In the genomic region with DNA sequence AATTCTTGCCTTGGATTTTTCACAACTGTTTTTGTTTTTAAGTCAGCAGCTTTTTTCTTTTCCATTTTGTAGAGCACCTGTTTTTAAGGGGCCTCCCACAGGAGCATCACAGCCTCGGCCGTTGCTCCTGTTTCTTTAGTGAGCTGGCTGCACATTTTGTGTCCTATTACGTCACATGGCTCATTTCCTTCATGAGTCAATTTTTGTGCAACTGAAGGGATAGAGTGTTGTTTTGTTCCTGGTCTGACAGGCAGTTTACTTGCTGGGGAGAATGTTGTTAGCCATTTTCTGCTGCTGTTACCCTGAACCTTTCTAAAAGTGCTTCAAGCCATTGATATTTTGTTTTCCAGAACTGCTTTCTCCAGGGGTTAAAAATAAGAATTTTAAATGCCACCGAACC, we compare ENCODE assay signal across 10 cellular contexts. TPM values are rescaled to one million over a fixed set of nuclear protein-coding genes. Genes with fewer than 3 reads are reported as not detected.
A peak's percentile ranks its signal among the peaks of the same experiment; 100 is the strongest.
DNase-seq lines count a peak whose midpoint lies in the region; ATAC-seq and TF ChIP-seq lines count a peak whose summit lies in the region.
"Had no signal": no experiment of that assay in that cellular context is flagged by ENCODE, and none has a peak within 500 bp of the region (broad histone marks: within the 10 kb centered on the region; RNA-seq: fewer than 3 reads in every experiment).

No MANE protein-coding gene starts in this region.

- H3K36me3 ChIP-seq in Panc1 (ENCODE audit: control insufficient read depth, insufficient read depth, low read length): peaks cover 4% of the 10 kb centered on the region; the same call in 1 of the 2 replicates
- peaks cover 0 to 81% of the 10 kb centered on the region in 2 donors for H3K36me3 ChIP-seq in psoas muscle (ENCODE audit: insufficient read depth in 1 of 2, low read depth in 1 of 2)
- peaks cover 34 to 46% of the 10 kb centered on the region in 2 donors for H3K36me3 ChIP-seq in thyroid gland

- intact Hi-C loops in Panc1 (cut with micrococcal nuclease; ENCODE audit: unreplicated experiment) (no loop called here), psoas muscle (cut with DNase I) (no loop called here), thyroid gland (cut with DNase I) (no loop called here)

- ATAC-seq in Panc1: no peak
- peak; percentile 80 to 90 (median 86) for ATAC-seq in psoas muscle
- ATAC-seq in GM21367 (IDR thresholded peaks at IDR 0.05; ENCODE audit: unreplicated experiment): no peak

- no peak for TF ChIP-seq POLR2A in thyroid gland (IDR thresholded peaks at IDR 0.05)

- H3K9me3 ChIP-seq in Panc1 (ENCODE audit: control insufficient read depth, insufficient read depth, low read depth, low read length): no peaks in the 10 kb centered on the region
- H3K9me3 ChIP-seq in psoas muscle: no peaks in the 10 kb centered on the region
- H3K9me3 ChIP-seq in thyroid gland: no peaks in the 10 kb centered on the region

- H3K4me3 ChIP-seq in Panc1 (ENCODE audit: low read depth in 2 of 2, low read length in 2 of 2): no peak overlapping the region
- peak overlapping the region; percentile 37 for H3K4me3 ChIP-seq in psoas muscle
- no peak overlapping the region for H3K4me3 ChIP-seq in thyroid gland (replicated peaks in 1 of 3)

- no TSS peak for BruUV-seq in Panc1 (replicated peaks; lab: Mats Ljungman, UMichigan)

- in situ Hi-C loops in Panc1 (cut with HindIII; ENCODE audit: low pct_unique_long_range_greater_than_20kb, low sequenced_read_pairs): no loop called here

- POLR2A ChIA-PET in Panc1 (lab: Charles Lee): no interaction called here

- DNase-seq in EL: peak; percentile 75
- peak; percentile 48 for DNase-seq in Panc1 (ENCODE audit: low read depth, low spot score)
- DNase-seq in fibroblast of gingiva (ENCODE audit: low read depth): peak; percentile 83
- DNase-seq in psoas muscle: peak; percentile 46 to 71
- no peak for DNase-seq in epidermal melanocyte (ENCODE audit: insufficient read length, low spot score)
- DNase-seq in thyroid gland: no peak
- DNase-seq in RPMI8226: no peak
- DNase-seq: activated CD4-positive, alpha-beta T cell treated with anti-CD3 and anti-CD28 coated beads for 1 hour; NCI-H446 treated with DMSO at 0.1 percent for 48 hours had no signal

- H3K4me1 ChIP-seq in Panc1 (ENCODE audit: control insufficient read depth, insufficient read depth, low read length): no peaks in the 10 kb centered on the region
- H3K4me1 ChIP-seq in psoas muscle: peaks cover 8% of the 10 kb centered on the region
- no peaks in the 10 kb centered on the region for H3K4me1 ChIP-seq in thyroid gland

- TF ChIP-seq CTCF in Panc1 (IDR thresholded peaks at IDR 0.05) (no peak), psoas muscle (IDR thresholded peaks at IDR 0.05) (no peak), thyroid gland (IDR thresholded peaks at IDR 0.05) (no peak)

- H3K27me3 ChIP-seq in Panc1 (ENCODE audit: control insufficient read depth, insufficient read depth, low read length): no peaks in the 10 kb centered on the region
- no peaks in the 10 kb centered on the region for H3K27me3 ChIP-seq in psoas muscle (ENCODE audit: insufficient read depth in 3 of 3, low read length in 2 of 3)
- H3K27me3 ChIP-seq in thyroid gland: no peaks in the 10 kb centered on the region

- CTCF ChIA-PET in Panc1 (lab: Charles Lee): no interaction called here

- H3K27ac ChIP-seq in Panc1 (ENCODE audit: low read length) (no peak overlapping the region), psoas muscle (peak overlapping the region; percentile 67), thyroid gland (no peak overlapping the region)

- 45 to 70% (median 59%) methylated on average over 4 of the region's 4 CpGs for WGBS in psoas muscle, 3 donors
- 84 to 89% methylated on average over 4 of the region's 4 CpGs for WGBS in thyroid gland, 2 donors

RNA-seq across cellular contexts. Expression of gene CRISPLD2, which starts 45.0 kb away (rescaled TPM):
- total RNA-seq in Panc1 (2021; ENCODE audit: unreplicated experiment): 12.9 TPM
- polyA plus RNA-seq in Panc1 (2012; ENCODE audit: insufficient read length): 5.1 TPM
- 10 to 100 TPM; 10.2 to 28.6 (median 20.4) TPM for total RNA-seq in psoas muscle
- 10 to 100 TPM in 1 of 3 donors, 1 to 10 TPM in 2; 7.1 to 11.5 (median 7.5) TPM for polyA plus RNA-seq in psoas muscle
- 100 to 1,000 TPM in 2 of 4 donors, 10 to 100 TPM in 2; 48.0 to 261 (median 108) TPM for total RNA-seq in thyroid gland

Comparison
In these comparisons a context has a peak if more than half of its experiments do, and no peak if none do; other contexts are left out.
1. DNase-seq: peak in EL (single experiment), Panc1 (single experiment), fibroblast of gingiva (single experiment) and psoas muscle (2 of 2); none in epidermal melanocyte (single experiment), thyroid gland (0 of 2) and RPMI8226 (single experiment).
2. ATAC-seq: peak in psoas muscle (4 of 4); none in Panc1 (single experiment) and GM21367 (single experiment).